ENCODE assay signal across 27 cellular contexts in the genomic region with DNA sequence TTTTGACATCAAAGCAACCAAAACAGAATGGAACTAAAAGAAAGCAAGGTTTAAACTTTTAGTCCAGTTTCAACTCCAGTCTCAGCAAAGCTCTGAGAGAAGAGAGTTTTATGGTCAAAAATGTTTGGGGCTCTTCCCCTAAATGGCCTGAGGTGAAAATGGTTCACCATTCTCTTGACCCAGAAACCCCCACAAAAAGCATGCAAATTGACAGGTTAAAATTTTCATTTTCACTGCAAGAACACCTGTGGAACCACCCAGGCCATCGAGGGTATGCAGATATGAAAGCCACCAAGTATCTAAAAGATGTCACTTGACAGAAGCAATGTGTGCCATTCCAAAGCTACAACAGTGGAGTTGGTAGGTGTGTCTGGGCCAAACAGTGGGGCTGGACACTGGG.
"Had no signal": no experiment of that assay in that cellular context is flagged by ENCODE, and none has a peak within 500 bp of the region (broad histone marks: within the 10 kb centered on the region; RNA-seq: fewer than 3 reads in every experiment).

No MANE protein-coding gene starts in this region.

- H3K4me1 ChIP-seq: Peyer's patch had no signal

- H3K27me3 ChIP-seq: Peyer's patch, SJCRH30 had no signal

- H3K27ac ChIP-seq: PC-9, Peyer's patch, SJCRH30 had no signal

- H3K36me3 ChIP-seq: Peyer's patch, SJCRH30 had no signal

- H3K4me2 ChIP-seq: PC-9 had no signal

- H3K4me3 ChIP-seq: PC-9, Peyer's patch, SJCRH30 had no signal

- DNase-seq: IMR-90; Kasumi-1; KG1; MV-4-11; NCI-H1048; NCI-H1105; NCI-H1417; NCI-H1436 treated with DMSO at 0.1 percent for 48 hours; NCI-H1694; NCI-H1930; NCI-H2081; NCI-H2171; NCI-H226; NCI-H446; NCI-H510A; NCI-H524 treated with DMSO at 0.1 percent for 48 hours; NCI-H69; NCI-H774; NK-92 treated with Interleukin-12 subunit alpha and Interleukin-12 subunit beta, amount 100 ng/mL, for 24 hours; PC-9; Peyer's patch; SHP77 treated with DMSO at 0.1 percent for 48 hours; SJCRH30; T-helper 1 cell had no signal

- ATAC-seq: HepG2, Right ventricle myocardium inferior, SK-N-SH treated with all-trans-retinoic acid at 6 μM for 48 hours had no signal

- H2AFZ ChIP-seq: PC-9 had no signal

- H3K9me3 ChIP-seq: Peyer's patch, SJCRH30 had no signal

- FAIRE-seq: HepG2 had no signal
